ENCODE assay signal across 8 cellular contexts in genomic region chr4:139176299-139177048, GRCh38. TPM values are rescaled to one million over a fixed set of nuclear protein-coding genes. Genes with fewer than 3 reads are reported as not detected.
DNase-seq lines count a peak whose midpoint lies in the region; ATAC-seq and TF ChIP-seq lines count a peak whose summit lies in the region.

No MANE protein-coding gene starts in this region.

- TF ChIP-seq CTCF in epithelial cell of esophagus (IDR thresholded peaks at IDR 0.05; ENCODE audit: insufficient read depth, low read depth, low read length, missing control alignments): no peak
- TF ChIP-seq CTCF in mucosa of descending colon (IDR thresholded peaks at IDR 0.05): no peak

- no peaks in the 10 kb centered on the region for H3K4me1 ChIP-seq in NT2/D1 (ENCODE audit: insufficient read depth, insufficient read length)
- peaks cover 11% of the 10 kb centered on the region for H3K4me1 ChIP-seq in mucosa of descending colon (ENCODE audit: low read depth)

- H3K36me3 ChIP-seq in NT2/D1 (ENCODE audit: insufficient read depth, insufficient read length, low read length) (no peaks in the 10 kb centered on the region), mucosa of descending colon (ENCODE audit: low read depth) (no peaks in the 10 kb centered on the region)

- DNase-seq in AML-193 (lab: John Stamatoyannopoulos, UW): peak; percentile 49 to 55
- DNase-seq in NT2/D1 (ENCODE audit: low read depth, low spot score): no peak
- DNase-seq in activated T-cell treated with anti-CD3 and anti-CD28 coated beads for 4 hours: peak; percentile 48
- peak; percentile 72 for DNase-seq in epithelial cell of esophagus (ENCODE audit: low read depth)
- peak; percentile 88 to 90 (median 89) for DNase-seq in mucosa of descending colon
- peak; percentile 32 to 35 for DNase-seq in stimulated activated CD8-positive, alpha-beta memory T cell treated with anti-CD3 and anti-CD28 coated beads, Interleukin-2, amount 100 ng/mL, for 48 hours (ENCODE audit: low read depth in 2 of 2)

- no peaks in the 10 kb centered on the region for H3K27me3 ChIP-seq in NT2/D1 (ENCODE audit: insufficient read depth, insufficient read length)

- H3K4me3 ChIP-seq in NT2/D1 (ENCODE audit: insufficient read length, low read depth): peak overlapping the region; percentile 83
- peak overlapping the region; percentile 81 for H3K4me3 ChIP-seq in epithelial cell of esophagus (ENCODE audit: low read length)
- peak overlapping the region; percentile 91 for H3K4me3 ChIP-seq in mucosa of descending colon

- H3K9me3 ChIP-seq in NT2/D1 (ENCODE audit: insufficient read depth, low read length) (no peaks in the 10 kb centered on the region), mucosa of descending colon (no peaks in the 10 kb centered on the region)

- peak overlapping the region; percentile 89 for H3K9ac ChIP-seq in NT2/D1 (ENCODE audit: insufficient read length, low read depth)

- intact Hi-C loops in mucosa of descending colon (cut with DNase I, micrococcal nuclease): no loop called here

- peak; percentile 26 for ATAC-seq in GM19324 (IDR thresholded peaks at IDR 0.05; ENCODE audit: low FRiP score, unreplicated experiment)
- peak; percentile 14 for ATAC-seq in HG03460 (IDR thresholded peaks at IDR 0.05; ENCODE audit: unreplicated experiment)
- ATAC-seq in mucosa of descending colon: peak; percentile 61

RNA-seq across cellular contexts. Expression of gene ELF2, which starts 0.5 kb away (rescaled TPM):
- 10 to 100 TPM; 34.9 to 67.2 (median 51.9) TPM for total RNA-seq in mucosa of descending colon
